14 cellular contexts compared by ENCODE assay signal in genomic region chr10:109037978-109038377, GRCh38.
DNase-seq lines count a peak whose midpoint lies in the region; FAIRE-seq and TF ChIP-seq lines count a peak whose summit lies in the region.
"Had no signal": no experiment of that assay in that cellular context is flagged by ENCODE, and none has a peak within 500 bp of the region (broad histone marks: within the 10 kb centered on the region; RNA-seq: fewer than 3 reads in every experiment).

No MANE protein-coding gene starts in this region.

- H3K4me1 ChIP-seq in H1 (replicated peaks in 1 of 4; ENCODE audit: control insufficient read depth in 3 of 4, insufficient read depth in 4 of 4, low read length in 3 of 4) (0 out of 7 replicates have a peak, but pooled peaks cover 0 to 3% (median 0%) of the 10 kb centered on the region in 4 experiments), neural progenitor cell (no peaks in the 10 kb centered on the region)

- FAIRE-seq in H1 (lab: Jason Lieb, UNC) (no peak), urothelium cell line (lab: Jason Lieb, UNC) (no peak)
- FAIRE-seq: GM12892 had no signal

- TF ChIP-seq POLR2A in H1 (IDR thresholded peaks at IDR 0.05; ENCODE audit: control extremely low read depth in 1 of 2, low read depth in 2 of 2, low read length in 2 of 2), result no peak

- no peak overlapping the region for H2BK5ac ChIP-seq in H1 (ENCODE audit: low read depth, low read length)

- no peak overlapping the region for H3K18ac ChIP-seq in H1 (ENCODE audit: extremely low read depth, low read length)

- peaks cover 3% of the 10 kb centered on the region for H3K27me3 Mint-ChIP-seq in neural progenitor cell (ENCODE audit: insufficient read depth, low read depth)
- H3K27me3 Mint-ChIP-seq: CD4-positive, alpha-beta memory T cell had no signal

- no peak overlapping the region for H3K27ac Mint-ChIP-seq in neural progenitor cell
- H3K27ac Mint-ChIP-seq: CD4-positive, alpha-beta memory T cell had no signal

- no peak overlapping the region for H3K56ac ChIP-seq in H1 (replicated peaks; ENCODE audit: insufficient read length, low read depth, low read length)

- H3K23me2 ChIP-seq in H1 (ENCODE audit: low read depth, low read length), result no peaks in the 10 kb centered on the region

- H3K79me2 ChIP-seq in H1 (ENCODE audit: control insufficient read depth in 1 of 2, insufficient read depth in 2 of 2, low read length in 2 of 2) (no peaks in the 10 kb centered on the region), neural progenitor cell (ENCODE audit: low read depth) (no peaks in the 10 kb centered on the region)

- H2AFZ ChIP-seq in H1 (ENCODE audit: low read length), result no peak overlapping the region
- peak overlapping the region; percentile 34 for H2AFZ ChIP-seq in neural progenitor cell (replicated peaks)

- H3K4me3 Mint-ChIP-seq in neural progenitor cell, result no peak overlapping the region
- H3K4me3 Mint-ChIP-seq: CD4-positive, alpha-beta memory T cell had no signal

- no peak overlapping the region for H2BK120ac ChIP-seq in H1 (replicated peaks; ENCODE audit: low read depth, low read length)

- H3K36me3 ChIP-seq in H7 (replicated peaks; ENCODE audit: control insufficient read depth, insufficient read depth, low read length) (no peaks in the 10 kb centered on the region), H1 (ENCODE audit: control insufficient read depth in 2 of 4, insufficient read depth in 4 of 4, low read length in 3 of 4) (no peaks in the 10 kb centered on the region), neural progenitor cell (no peaks in the 10 kb centered on the region)

- H3K4me1 Mint-ChIP-seq in neural progenitor cell, result no peaks in the 10 kb centered on the region
- H3K4me1 Mint-ChIP-seq: CD4-positive, alpha-beta memory T cell had no signal

- H3K9me3 Mint-ChIP-seq in neural progenitor cell, result peaks cover 9% of the 10 kb centered on the region

- H3F3A ChIP-seq in neural progenitor cell (ENCODE audit: low read depth), result no peaks in the 10 kb centered on the region

- H2AK5ac ChIP-seq in H1 (ENCODE audit: low read depth, low read length), result no peak overlapping the region

- 74% methylated on average over 4 of the region's 4 CpGs; no CpG with 5 or more reads in 1 of the 2 experiments for WGBS in H1 (ENCODE audit: extremely low coverage in 1 of 2, insufficient coverage in 1 of 2, insufficient read length in 1 of 2, insufficient replicate concordance in 2 of 2, low coverage in 1 of 2, low lambda C conversion rate in 2 of 2, missing lambda C conversion rate in 1 of 2), 2 experiments

- H2BK20ac ChIP-seq in H1 (ENCODE audit: low read length), result no peak overlapping the region

- no peaks in the 10 kb centered on the region for H3K27me3 ChIP-seq in H7 (ENCODE audit: control insufficient read depth, insufficient read depth, low read length)
- H3K27me3 ChIP-seq in H1 (replicated peaks in 1 of 4; ENCODE audit: control insufficient read depth in 3 of 4, extremely low read depth in 1 of 4, insufficient read depth in 3 of 4, low read length in 3 of 4), result no peaks in the 10 kb centered on the region
- no peaks in the 10 kb centered on the region for H3K27me3 ChIP-seq in neural progenitor cell

- H3K27ac ChIP-seq in H1 (ENCODE audit: low read depth, low read length) (no peak overlapping the region), neural progenitor cell (no peak overlapping the region)

- H4K91ac ChIP-seq in H1 (replicated peaks; ENCODE audit: insufficient read length, low read length), result no peak overlapping the region

- H3K4me2 ChIP-seq in H1 (ENCODE audit: insufficient read depth in 1 of 2, low read depth in 2 of 2, low read length in 2 of 2) (no peak overlapping the region), neural progenitor cell (no peak overlapping the region)

- H3K4ac ChIP-seq in H1 (replicated peaks; ENCODE audit: insufficient read length, low read depth, low read length), result no peak overlapping the region

- H3K23ac ChIP-seq in H1 (ENCODE audit: insufficient read length), result no peak overlapping the region

- H3K14ac ChIP-seq in H1 (ENCODE audit: insufficient read length), result no peak overlapping the region

- no peaks in the 10 kb centered on the region for H3K36me3 Mint-ChIP-seq in neural progenitor cell
- H3K36me3 Mint-ChIP-seq: CD4-positive, alpha-beta memory T cell had no signal

- H3K9ac ChIP-seq in H1 (replicated peaks in 1 of 4; ENCODE audit: extremely low read depth in 1 of 4, low read depth in 3 of 4, low read length in 3 of 4) (no peak overlapping the region), neural progenitor cell (no peak overlapping the region)

- H3K4me3 ChIP-seq in H7 (ENCODE audit: insufficient read depth, low read depth, low read length), result no peak overlapping the region
- no peak overlapping the region; a peak in 1 of 8 replicates for H3K4me3 ChIP-seq in H1 (ENCODE audit: extremely low read depth in 1 of 4, insufficient read depth in 2 of 4, low read depth in 3 of 4, low read length in 4 of 4)
- H3K4me3 ChIP-seq in neural progenitor cell, result no peak overlapping the region

- POLR2A ChIA-PET in H1 (lab: Charles Lee; ENCODE audit: partially characterized antibody), result no interaction called here

- no peaks in the 10 kb centered on the region for H4K20me1 ChIP-seq in H1 (replicated peaks in 1 of 2; ENCODE audit: control insufficient read depth in 1 of 2, insufficient read depth in 2 of 2, low read length in 2 of 2)
- no peaks in the 10 kb centered on the region for H4K20me1 ChIP-seq in neural progenitor cell (ENCODE audit: low read depth)

- no peak overlapping the region for H4K5ac ChIP-seq in H1 (ENCODE audit: insufficient read length, low read depth, low read length)

- DNase-seq in H7, result peak; percentile 27
- no peak for DNase-seq in H1 (ENCODE audit: low read depth in 1 of 2, low spot score in 2 of 2)
- DNase-seq in iPS-NIHi11 (ENCODE audit: low spot score), result peak; percentile 23
- DNase-seq in neural progenitor cell (ENCODE audit: low spot score), result no peak
- DNase-seq in retina, result no peak
- no peak for DNase-seq in SHP77 treated with DMSO at 0.1 percent for 48 hours (lab: John Stamatoyannopoulos, UW)
- DNase-seq in urothelium cell line (ENCODE audit: low spot score), result no peak
- DNase-seq: C1 segment of cervical spinal cord; Calu3; CD4-positive, alpha-beta memory T cell; COR-L47; DMS53; DMS79 treated with DMSO at 0.1 percent for 48 hours had no signal

- no peak overlapping the region for H4K8ac ChIP-seq in H1 (ENCODE audit: extremely low read depth, insufficient read depth, low read length)

- no peak overlapping the region for H2BK12ac ChIP-seq in H1 (ENCODE audit: low read depth, low read length)

- no peak for TF ChIP-seq CTCF in H1 (IDR thresholded peaks at IDR 0.05; ENCODE audit: control extremely low read depth in 1 of 3, insufficient read depth in 1 of 3, low read depth in 1 of 3, low read length in 3 of 3)
- TF ChIP-seq CTCF in neural progenitor cell (IDR thresholded peaks at IDR 0.05), result no peak

- H3K79me1 ChIP-seq in H1 (ENCODE audit: low read depth, low read length), result no peaks in the 10 kb centered on the region

- TF ChIP-seq RAD21 in H1 (IDR thresholded peaks at IDR 0.05 in 1 of 2, conservative IDR thresholded peaks at IDR 0.05 in 1 of 2; ENCODE audit: low read depth in 2 of 2, low read length in 2 of 2), result no peak

- CTCF ChIA-PET in H1 (lab: Charles Lee; ENCODE audit: partially characterized antibody), result no interaction called here

- no peak overlapping the region for H2BK15ac ChIP-seq in H1 (ENCODE audit: low read length)

- H3K9me3 ChIP-seq in H1 (ENCODE audit: insufficient read depth in 2 of 2, low read depth in 1 of 2, low read length in 1 of 2) (peaks cover 5 to 9% of the 10 kb centered on the region in 2 experiments; a peak in 2 of 4 replicates), neural progenitor cell (ENCODE audit: low read depth) (no peaks in the 10 kb centered on the region)

- no peak for TF ChIP-seq EP300 in H1 (IDR thresholded peaks at IDR 0.05; ENCODE audit: borderline replicate concordance in 1 of 2, low read depth in 2 of 2, low read length in 2 of 2)

TF ChIP-seq in H1, 55 proteins besides CTCF, POLR2A, EP300 and RAD21:
- no peak for TF ChIP-seq ATF2 (IDR thresholded peaks at IDR 0.05; ENCODE audit: low read length)
- 0 out of 2 replicates have a peak, but pooled peaks have one; percentile 20 for TF ChIP-seq POU5F1 (IDR thresholded peaks at IDR 0.05; ENCODE audit: low read depth, low read length)
- no peak for TF ChIP-seq GTF2F1 (IDR thresholded peaks at IDR 0.05; ENCODE audit: borderline replicate concordance, low read depth, low read length)
TF ChIP-seq in H1: peak in this region for 1.

Comparison
In these comparisons a context has a peak if more than half of its experiments do, and no peak if none do; other contexts are left out.
1. DNase-seq: peak in H7 (single experiment) and iPS-NIHi11 (single experiment); none in H1 (0 of 2), neural progenitor cell (single experiment), retina (single experiment), SHP77 treated with DMSO at 0.1 percent for 48 hours (single experiment) and urothelium cell line (single experiment).